In genomic region chr13:110684388-110685056, GRCh38 we compare ENCODE assay signal across 21 cellular contexts. TPM values are rescaled to one million over a fixed set of nuclear protein-coding genes. Genes with fewer than 3 reads are reported as not detected.
DNase-seq lines count a peak whose midpoint lies in the region; ATAC-seq, FAIRE-seq and TF ChIP-seq lines count a peak whose summit lies in the region.
"Had no signal": no experiment of that assay in that cellular context is flagged by ENCODE, and none has a peak within 500 bp of the region (broad histone marks: within the 10 kb centered on the region; RNA-seq: fewer than 3 reads in every experiment).

No MANE protein-coding gene starts in this region.

- H3K4me3 Mint-ChIP-seq in WTC11, result no peak overlapping the region
- H3K4me3 Mint-ChIP-seq: CD4-positive, alpha-beta memory T cell had no signal

- in situ Hi-C loops in GM12878 (cut with MboI), result no loop called here
- in situ Hi-C loops in transverse colon (cut with MboI; ENCODE audit: low pct_ligation_motif_present in 1 of 4, low pct_unique_long_range_greater_than_20kb in 1 of 4, low sequenced_read_pairs in 3 of 4), result loop anchor here in 2 of 4 donors (25.0 kb wide), 1 partner anchor 128 kb away; no protein-coding TSS in a partner anchor

- DNase-seq in GM12878 (ENCODE audit: low read depth, low spot score) (no peak), transverse colon (no peak), D341Med (ENCODE audit: low spot score) (no peak), GM10248 (ENCODE audit: extremely low spot score) (no peak), WTC11 (ENCODE audit: low spot score) (no peak)
- DNase-seq: Calu3; CD4-positive, alpha-beta memory T cell; DMS53; NCI-H1417 treated with DMSO at 0.1 percent for 48 hours; NCI-H187 treated with DMSO at 0.1 percent for 48 hours; NCI-H226; NCI-H524; PC-3; SIG-M5 had no signal

- H3K27ac ChIP-seq in GM12878 (ENCODE audit: control insufficient read depth, insufficient read depth) (no peak overlapping the region), liver (ENCODE audit: low read depth in 1 of 2, low read length in 2 of 2) (peak overlapping the region; percentile 5 to 46), rectal smooth muscle tissue (ENCODE audit: low read depth, low read length) (peak overlapping the region; percentile 95), transverse colon (peak overlapping the region; percentile 68 to 80 (median 80))
- H3K27ac ChIP-seq: A549, BLaER1, RWPE1 had no signal

- no peaks in the 10 kb centered on the region for H3K4me1 ChIP-seq in GM12878 (ENCODE audit: control insufficient read depth, insufficient read depth, low read length)
- peaks cover 4 to 21% (median 11%) of the 10 kb centered on the region in 4 donors for H3K4me1 ChIP-seq in liver (ENCODE audit: control insufficient read depth in 4 of 4, insufficient read depth in 4 of 4, low read length in 3 of 4)
- peaks cover 12% of the 10 kb centered on the region for H3K4me1 ChIP-seq in rectal smooth muscle tissue (ENCODE audit: control insufficient read depth, insufficient read depth, low read length)
- peaks cover 0 to 13% (median 0%) of the 10 kb centered on the region in 4 donors for H3K4me1 ChIP-seq in transverse colon
- H3K4me1 ChIP-seq: A549 had no signal

- no peaks in the 10 kb centered on the region for H3K4me1 Mint-ChIP-seq in WTC11

- H3K36me3 Mint-ChIP-seq in WTC11, result peaks cover 26% of the 10 kb centered on the region

- H3K36me3 ChIP-seq in GM12878 (ENCODE audit: control insufficient read depth in 2 of 2, insufficient read depth in 2 of 2, low read length in 1 of 2), result peaks cover 12 to 23% of the 10 kb centered on the region in 2 experiments; a peak in 3 of 4 replicates
- H3K36me3 ChIP-seq in liver (ENCODE audit: control insufficient read depth in 4 of 4, insufficient read depth in 3 of 4, low read depth in 1 of 4, low read length in 3 of 4), result peaks cover 7 to 12% (median 9%) of the 10 kb centered on the region in 4 donors
- peaks cover 26% of the 10 kb centered on the region for H3K36me3 ChIP-seq in rectal smooth muscle tissue (ENCODE audit: control insufficient read depth, insufficient read depth, low read length)
- H3K36me3 ChIP-seq in transverse colon, result peaks cover 0 to 17% (median 6%) of the 10 kb centered on the region in 4 donors

- peak; percentile 1; the same call in 1 of the 2 replicates for TF ChIP-seq POLR2A in GM12878 (IDR thresholded peaks at IDR 0.05; ENCODE audit: low read depth, low read length)
- no peak for TF ChIP-seq POLR2A in transverse colon (IDR thresholded peaks at IDR 0.05)

- BruUV-seq in GM12878 (replicated peaks; lab: Mats Ljungman, UMichigan), result no TSS peak

- TF ChIP-seq EP300 in GM12878 (IDR thresholded peaks at IDR 0.05; ENCODE audit: borderline replicate concordance in 1 of 2, control insufficient read depth in 1 of 2, low read depth in 2 of 2, low read length in 2 of 2) (no peak), transverse colon (IDR thresholded peaks at IDR 0.05; ENCODE audit: low read depth) (no peak)

- 92% methylated on average over 8 of the region's 8 CpGs for WGBS in GM12878 (ENCODE audit: insufficient coverage, insufficient replicate concordance, low lambda C conversion rate, missing lambda C conversion rate)
- 34% methylated on average over 8 of the region's 8 CpGs for WGBS in liver
- WGBS in transverse colon (ENCODE audit: low coverage in 1 of 2), 2 donors, result 64 to 70% methylated on average over 2 to 8 of the region's 8 CpGs

- intact Hi-C loops in GM12878 (cut with micrococcal nuclease; ENCODE audit: unreplicated experiment) (no loop called here), transverse colon (cut with DNase I; ENCODE audit: low total_unique reads) (loop anchor here (10.0 kb wide), 1 partner anchor 130 kb away; no protein-coding TSS in a partner anchor)

- RAD21 ChIA-PET in GM12878 (lab: Charles Lee; ENCODE audit: unreplicated experiment), result interaction anchor here (1.0 to 1.4 kb wide), 2 partner anchors 31 to 133 kb away, joined by 3 to 4 read pairs; no protein-coding TSS in a partner anchor

- ATAC-seq in GM12878 (no peak), HG03108 (IDR thresholded peaks at IDR 0.05; ENCODE audit: unreplicated experiment) (no peak), WTC11 (no peak)
- ATAC-seq: PC-3 had no signal

- H4K20me1 ChIP-seq in GM12878 (ENCODE audit: control insufficient read depth, insufficient read depth), result no peaks in the 10 kb centered on the region

- no peak overlapping the region for H2AFZ ChIP-seq in GM12878 (ENCODE audit: control insufficient read depth, low read depth, low read length)

- POLR2A ChIA-PET in GM12878 (lab: Charles Lee) (no interaction called here), GM10248 (lab: Yijun Ruan, JAX) (interaction anchor here (0.6 kb wide), 1 partner anchor 64 kb away, joined by 4 read pairs; no protein-coding TSS in a partner anchor), WTC11 (lab: Charles Lee) (no interaction called here)

- H3K27me3 ChIP-seq in GM12878 (replicated peaks in 1 of 2; ENCODE audit: control insufficient read depth in 2 of 2, insufficient read depth in 2 of 2, low read length in 1 of 2) (no peaks in the 10 kb centered on the region), liver (ENCODE audit: control insufficient read depth in 4 of 4, insufficient read depth in 4 of 4, low read length in 3 of 4) (no peaks in the 10 kb centered on the region), rectal smooth muscle tissue (ENCODE audit: control insufficient read depth, insufficient read depth, low read length) (no peaks in the 10 kb centered on the region), transverse colon (no peaks in the 10 kb centered on the region)
- H3K27me3 ChIP-seq: BLaER1 had no signal

- SMC1A ChIA-PET in GM12878 (lab: Charles Lee; ENCODE audit: uncharacterized antibody, unreplicated experiment), result interaction anchor here (0.9 to 2.1 kb wide), 2 partner anchors 13 to 134 kb away, joined by 3 to 9 read pairs; no protein-coding TSS in a partner anchor

- no peak overlapping the region for H3K27ac Mint-ChIP-seq in WTC11

- CTCF ChIA-PET in GM12878 (lab: Yijun Ruan, JAX) (interaction anchor here (1.1 to 3.2 kb wide), 3 partner anchors 67 to 133 kb away, joined by 3 to 17 read pairs (median 4); no protein-coding TSS in a partner anchor), GM10248 (lab: Yijun Ruan, JAX) (interaction anchor here (1.0 to 1.2 kb wide), 4 partner anchors 17 to 133 kb away, joined by 3 read pairs; no protein-coding TSS in a partner anchor), WTC11 (lab: Charles Lee) (no interaction called here)

- H3K9ac ChIP-seq in GM12878 (ENCODE audit: control insufficient read depth, insufficient read depth, low read length) (no peak overlapping the region), liver (ENCODE audit: low read depth in 1 of 2, low read length in 2 of 2) (no peak overlapping the region), rectal smooth muscle tissue (ENCODE audit: low read length) (peak overlapping the region; percentile 5)
- H3K9ac ChIP-seq: BLaER1 had no signal

- H3K4me3 ChIP-seq in GM12878 (no peak overlapping the region), liver (ENCODE audit: low read depth in 1 of 3, low read length in 3 of 3) (no peak overlapping the region), rectal smooth muscle tissue (ENCODE audit: low read length) (no peak overlapping the region), transverse colon (no peak overlapping the region)
- H3K4me3 ChIP-seq: A549, BLaER1 had no signal

- no peak for TF ChIP-seq CTCF in GM12878 (IDR thresholded peaks at IDR 0.05 in 2 of 3, conservative IDR thresholded peaks at IDR 0.05 in 1 of 3; ENCODE audit: control insufficient read depth in 2 of 3, extremely low read depth in 1 of 3, insufficient read depth in 1 of 3, low read depth in 3 of 3, low read length in 3 of 3)
- peak; percentile 13 for TF ChIP-seq CTCF in liver (IDR thresholded peaks at IDR 0.05; ENCODE audit: low read depth, low read length, missing input control)
- TF ChIP-seq CTCF in transverse colon (IDR thresholded peaks at IDR 0.05), result no peak
- TF ChIP-seq CTCF in GM10248 (IDR thresholded peaks at IDR 0.05; ENCODE audit: control extremely low read depth, extremely low read depth, low read depth, missing control alignments), result no peak
- no peak for TF ChIP-seq CTCF in WTC11 (IDR thresholded peaks at IDR 0.05)

- no peaks in the 10 kb centered on the region for H3K79me2 ChIP-seq in GM12878 (ENCODE audit: control insufficient read depth, insufficient read depth, low read length)

- no peak for TF ChIP-seq RAD21 in GM12878 (IDR thresholded peaks at IDR 0.05; ENCODE audit: insufficient read depth, low read depth, low read length)
- no peak for TF ChIP-seq RAD21 in liver (IDR thresholded peaks at IDR 0.05)

- FAIRE-seq in GM12878 (lab: Jason Lieb, UNC), result no peak
- FAIRE-seq: A549, H54 had no signal

- no peaks in the 10 kb centered on the region for H3K27me3 Mint-ChIP-seq in WTC11 (ENCODE audit: low read depth)
- H3K27me3 Mint-ChIP-seq: CD4-positive, alpha-beta memory T cell had no signal

- H3K9me3 Mint-ChIP-seq in WTC11, result no peaks in the 10 kb centered on the region
- H3K9me3 Mint-ChIP-seq: CD4-positive, alpha-beta memory T cell had no signal

- H3K4me2 ChIP-seq in GM12878 (ENCODE audit: control insufficient read depth, insufficient read depth), result no peak overlapping the region
- H3K4me2 ChIP-seq: A549, BLaER1 had no signal

- H3K9me3 ChIP-seq in GM12878 (replicated peaks; ENCODE audit: control insufficient read depth, insufficient read depth, low read length) (no peaks in the 10 kb centered on the region), liver (ENCODE audit: control insufficient read depth in 4 of 4, low read length in 3 of 4) (no peaks in the 10 kb centered on the region), transverse colon (no peaks in the 10 kb centered on the region)
- H3K9me3 ChIP-seq: A549, BLaER1 had no signal

RNA-seq across cellular contexts. Expression of gene CARS2, which starts 21.4 kb away (rescaled TPM):
- total RNA-seq in GM12878 (2013; cell fraction: nucleolus; rRNA removed), result 150 and 160 TPM in 2 replicates
- 85.6 and 88.3 TPM in 2 replicates for total RNA-seq in GM12878 (2014; rRNA removed)
- total RNA-seq in GM12878 (2014; rRNA removed; fragmentation: Illumina TruSeq; extraction: Trizol), result 42.4 and 51.1 TPM in 2 replicates
- 69.2 and 76.9 TPM in 2 replicates for total RNA-seq in GM12878 (2021)
- 54.1 TPM for polyA plus RNA-seq in GM12878 (2011; ENCODE audit: low read depth)
- 68.5 and 71.9 TPM in 2 replicates for polyA plus RNA-seq in GM12878 (2011; rRNA removed)
- 45.3 and 78.9 TPM in 2 replicates for polyA plus RNA-seq in GM12878 (2011; cell fraction: cytosol; rRNA removed)
- 258 and 286 TPM in 2 replicates for polyA plus RNA-seq in GM12878 (2011; cell fraction: nucleus; rRNA removed)
- 59.4 and 61.5 TPM in 2 replicates for polyA plus RNA-seq in GM12878 (2012)
- 27.5 and 38.6 TPM in 2 replicates for polyA plus RNA-seq in GM12878 (2014; fragmentation: Illumina TruSeq; extraction: Trizol)
- polyA plus RNA-seq in GM12878 (2014; fragmentation: Nextera tagmentation; extraction: Ambion mirVana), result 1 to 10 TPM; 4.2 to 9.4 TPM
- polyA plus RNA-seq in GM12878 (2014; rRNA removed), result 95.1 and 113 TPM in 2 replicates
- polyA plus RNA-seq in GM12878 (2016; fragmentation: Nextera tagmentation; extraction: Ambion mirVana), result 100 to 1,000 TPM in 1 of 2 experiments, 10 to 100 TPM in 1; 54.6 to 101 TPM
- 38.4 and 48.9 TPM in 2 replicates for polyA minus RNA-seq in GM12878 (2011; rRNA and poly(A)+ RNA removed)
- polyA minus RNA-seq in GM12878 (2011; cell fraction: cytosol; rRNA and poly(A)+ RNA removed), result 17.2 and 23.9 TPM in 2 replicates
- 47.6 and 80.1 TPM in 2 replicates for polyA minus RNA-seq in GM12878 (2011; cell fraction: nucleus; rRNA and poly(A)+ RNA removed)
- 10 to 100 TPM; 28.6 to 32.3 TPM for total RNA-seq in liver
- 10 to 100 TPM; 30.5 to 44.0 TPM for polyA plus RNA-seq in liver
- total RNA-seq in transverse colon, result 100 to 1,000 TPM in 1 of 4 donors, 10 to 100 TPM in 3; 35.2 to 152 (median 56.2) TPM
- total RNA-seq in WTC11 (2021), result 39.9 to 50.9 TPM (median 50.0 TPM) in 3 replicates

RNA-seq across cellular contexts. Expression of gene ING1, which starts 29.0 kb away (rescaled TPM):
- 13.0 and 15.9 TPM in 2 replicates for total RNA-seq in GM12878 (2013; cell fraction: nucleolus; rRNA removed)
- total RNA-seq in GM12878 (2014; rRNA removed), result 14.7 and 15.3 TPM in 2 replicates
- 7.6 and 8.9 TPM in 2 replicates for total RNA-seq in GM12878 (2014; rRNA removed; fragmentation: Illumina TruSeq; extraction: Trizol)
- 15.8 and 18.2 TPM in 2 replicates for total RNA-seq in GM12878 (2021)
- polyA plus RNA-seq in GM12878 (2011; ENCODE audit: low read depth), result 4.8 TPM
- polyA plus RNA-seq in GM12878 (2011; rRNA removed), result 11.9 and 16.7 TPM in 2 replicates
- 20.7 and 36.0 TPM in 2 replicates for polyA plus RNA-seq in GM12878 (2011; cell fraction: cytosol; rRNA removed)
- polyA plus RNA-seq in GM12878 (2011; cell fraction: nucleus; rRNA removed), result 22.1 and 30.6 TPM in 2 replicates
- polyA plus RNA-seq in GM12878 (2012), result 18.4 and 22.4 TPM in 2 replicates
- 5.4 and 10.0 TPM in 2 replicates for polyA plus RNA-seq in GM12878 (2014; fragmentation: Illumina TruSeq; extraction: Trizol)
- 1 to 10 TPM; 1.3 to 3.0 TPM for polyA plus RNA-seq in GM12878 (2014; fragmentation: Nextera tagmentation; extraction: Ambion mirVana)
- polyA plus RNA-seq in GM12878 (2014; rRNA removed), result 20.4 and 21.6 TPM in 2 replicates
- 10 to 100 TPM; 11.4 to 15.5 TPM for polyA plus RNA-seq in GM12878 (2016; fragmentation: Nextera tagmentation; extraction: Ambion mirVana)
- polyA minus RNA-seq in GM12878 (2011; rRNA and poly(A)+ RNA removed), result 8.8 and 19.7 TPM in 2 replicates
- 11.6 and 12.2 TPM in 2 replicates for polyA minus RNA-seq in GM12878 (2011; cell fraction: cytosol; rRNA and poly(A)+ RNA removed)
- 6.6 and 16.3 TPM in 2 replicates for polyA minus RNA-seq in GM12878 (2011; cell fraction: nucleus; rRNA and poly(A)+ RNA removed)
- total RNA-seq in liver, result 10 to 100 TPM in 1 of 2 donors, 1 to 10 TPM in 1; 7.5 to 14.1 TPM
- polyA plus RNA-seq in liver, result 10 to 100 TPM in 1 of 2 donors, 1 to 10 TPM in 1; 8.0 to 10.1 TPM
- total RNA-seq in transverse colon, result 10 to 100 TPM; 14.9 to 35.5 (median 25.8) TPM
- 26.2 to 27.5 TPM (median 26.9 TPM) in 3 replicates for total RNA-seq in WTC11 (2021)
